ENCODE assay signal across 9 cellular contexts in the genomic region with DNA sequence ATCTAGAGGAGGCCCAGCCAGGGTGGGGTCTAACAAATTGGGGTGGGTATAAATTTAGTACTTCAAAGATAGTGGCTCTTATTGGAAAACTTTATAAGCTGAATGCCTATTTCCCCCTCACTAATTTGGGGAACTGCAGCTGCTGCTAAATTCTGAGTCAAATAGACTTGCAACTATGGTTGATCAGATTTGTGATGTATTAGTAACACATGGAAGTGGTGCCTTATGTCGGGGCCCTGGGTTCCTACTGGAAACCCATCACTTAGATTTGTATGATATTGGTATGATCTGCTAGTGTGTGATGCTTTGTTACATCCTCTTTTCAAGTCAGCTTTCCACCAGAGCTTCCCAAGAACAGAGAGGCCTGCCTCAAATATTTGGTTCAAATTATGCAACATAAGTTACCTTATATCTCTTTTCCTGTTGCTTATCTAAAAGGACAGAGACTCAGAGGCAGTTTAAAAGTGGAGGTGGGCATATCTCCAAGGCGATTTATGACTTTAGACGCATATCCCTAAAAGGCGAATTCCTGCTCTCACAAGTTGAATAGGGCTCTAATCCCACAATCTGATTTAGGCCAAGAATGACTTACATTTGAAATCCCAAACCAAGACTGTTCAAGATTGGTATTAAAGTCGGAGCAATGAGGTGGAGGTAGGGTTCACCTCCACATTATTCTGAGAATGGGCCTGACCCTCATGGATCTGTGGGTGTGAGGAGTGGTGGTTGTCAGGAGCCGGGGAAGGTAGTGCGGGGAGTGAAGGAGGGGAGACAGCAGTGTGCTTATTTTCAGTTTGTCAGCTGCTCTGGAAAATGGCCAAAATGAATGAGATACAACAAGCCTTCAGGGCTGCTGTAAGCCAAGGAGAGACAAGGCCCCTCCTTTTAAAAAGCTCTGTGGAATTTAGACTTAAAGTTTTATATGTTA.
DNase-seq lines count a peak whose midpoint lies in the region; ATAC-seq and TF ChIP-seq lines count a peak whose summit lies in the region.
"Had no signal": no experiment of that assay in that cellular context is flagged by ENCODE, and none has a peak within 500 bp of the region (broad histone marks: within the 10 kb centered on the region; RNA-seq: fewer than 3 reads in every experiment).

No MANE protein-coding gene starts in this region.

- ATAC-seq in Panc1 (no peak), GM21515 (IDR thresholded peaks at IDR 0.05; ENCODE audit: unreplicated experiment) (no peak)

- POLR2A ChIA-PET in Panc1 (lab: Charles Lee) = no interaction called here

- H3K4me2 ChIP-seq in BLaER1 treated with 17β-estradiol and CSF1 and Interleukin-3, amounts not matched to agents 10 nM and 100 nM = peak overlapping the region; percentile 11 to 91 (median 82); a peak in 20 of 22 replicates

- TF ChIP-seq POLR2A in ovary (IDR thresholded peaks at IDR 0.05) = no peak

- no peaks in the 10 kb centered on the region for H3K9me3 ChIP-seq in BLaER1 treated with 17β-estradiol and CSF1 and Interleukin-3, amounts not matched to agents 10 nM and 100 nM (replicated peaks in 1 of 11)
- H3K9me3 ChIP-seq in Panc1 (ENCODE audit: control insufficient read depth, insufficient read depth, low read depth, low read length) = no peaks in the 10 kb centered on the region
- no peaks in the 10 kb centered on the region for H3K9me3 ChIP-seq in esophagus (ENCODE audit: control insufficient read depth in 2 of 2, insufficient read depth in 1 of 2, low read depth in 1 of 2, low read length in 1 of 2)
- H3K9me3 ChIP-seq in ovary = no peaks in the 10 kb centered on the region

- no TSS peak for BruUV-seq in Panc1 (replicated peaks; lab: Mats Ljungman, UMichigan)

- no peak for TF ChIP-seq EP300 in ovary (IDR thresholded peaks at IDR 0.05)

- peak overlapping the region in 4 of 11 experiments; percentile 1 to 51 (median 22); a peak in 3 of 22 replicates for H3K9ac ChIP-seq in BLaER1 treated with 17β-estradiol and CSF1 and Interleukin-3, amounts not matched to agents 10 nM and 100 nM

- no peak for DNase-seq in Panc1 (ENCODE audit: low read depth, low spot score)
- DNase-seq in ovary = peak; percentile 47 to 60 (median 58)
- no peak for DNase-seq in KG1 (lab: John Stamatoyannopoulos, UW)
- DNase-seq in NCI-H187 (lab: John Stamatoyannopoulos, UW) = no peak
- no peak for DNase-seq in middle frontal gyrus (ENCODE audit: extremely low spot score, low spot score)
- DNase-seq: activated CD4-positive, alpha-beta T cell treated with anti-CD3 and anti-CD28 coated beads, Interleukin-2, amount 50 U/mL, for 1 hour had no signal

- in situ Hi-C loops in Panc1 (cut with HindIII; ENCODE audit: low pct_unique_long_range_greater_than_20kb, low sequenced_read_pairs) = no loop called here

- WGBS in esophagus, 2 donors = 25 to 35% methylated on average over 7 of the region's 7 CpGs
- WGBS in ovary, 3 donors = 21 to 28% (median 28%) methylated on average over 7 of the region's 7 CpGs

- TF ChIP-seq CTCF in Panc1 (IDR thresholded peaks at IDR 0.05) (no peak), ovary (IDR thresholded peaks at IDR 0.05) (no peak)

- CTCF ChIA-PET in Panc1 (lab: Charles Lee) = no interaction called here

- no peaks in the 10 kb centered on the region for H3K27me3 ChIP-seq in BLaER1 treated with 17β-estradiol and CSF1 and Interleukin-3, amounts not matched to agents 10 nM and 100 nM
- H3K27me3 ChIP-seq in Panc1 (ENCODE audit: control insufficient read depth, insufficient read depth, low read length) = no peaks in the 10 kb centered on the region
- H3K27me3 ChIP-seq in esophagus (ENCODE audit: control insufficient read depth in 1 of 2, insufficient read depth in 2 of 2, low read length in 2 of 2) = no peaks in the 10 kb centered on the region
- H3K27me3 ChIP-seq in ovary = no peaks in the 10 kb centered on the region

- H3K4me1 ChIP-seq in BLaER1 treated with 17β-estradiol and CSF1 and Interleukin-3, amounts not matched to agents 10 nM and 100 nM = peaks cover 44 to 59% (median 53%) of the 10 kb centered on the region in 10 experiments
- peaks cover 48% of the 10 kb centered on the region for H3K4me1 ChIP-seq in Panc1 (ENCODE audit: control insufficient read depth, insufficient read depth, low read length)
- H3K4me1 ChIP-seq in esophagus (ENCODE audit: control insufficient read depth in 2 of 2, insufficient read depth in 2 of 2, low read length in 1 of 2) = peaks cover 5 to 11% of the 10 kb centered on the region in 2 donors
- H3K4me1 ChIP-seq in ovary (ENCODE audit: insufficient read depth) = peaks cover 31% of the 10 kb centered on the region

- intact Hi-C loops in Panc1 (cut with micrococcal nuclease; ENCODE audit: unreplicated experiment) = loop anchor here (5.0 to 10.0 kb wide), 2 partner anchors 161 to 303 kb away; no protein-coding TSS in a partner anchor
- intact Hi-C loops in ovary (cut with DNase I) = loop anchor here in 3 of 4 donors (5.0 to 10.0 kb wide), 7 partner anchors 101 to 569 kb away; a partner anchor contains a TSS

- no peaks in the 10 kb centered on the region for H3K36me3 ChIP-seq in BLaER1 treated with 17β-estradiol and CSF1 and Interleukin-3, amounts not matched to agents 10 nM and 100 nM
- H3K36me3 ChIP-seq in Panc1 (ENCODE audit: control insufficient read depth, insufficient read depth, low read length) = no peaks in the 10 kb centered on the region
- H3K36me3 ChIP-seq in esophagus (ENCODE audit: control insufficient read depth in 2 of 2, insufficient read depth in 2 of 2, low read length in 1 of 2) = no peaks in the 10 kb centered on the region
- no peaks in the 10 kb centered on the region for H3K36me3 ChIP-seq in ovary

- H3K4me3 ChIP-seq in BLaER1 treated with 17β-estradiol and CSF1 and Interleukin-3, amounts not matched to agents 10 nM and 100 nM = no peak overlapping the region
- H3K4me3 ChIP-seq in Panc1 (ENCODE audit: low read depth in 2 of 2, low read length in 2 of 2) (no peak overlapping the region), esophagus (ENCODE audit: low read depth in 1 of 2, low read length in 2 of 2) (no peak overlapping the region), ovary (no peak overlapping the region)

- no peaks in the 10 kb centered on the region for H4K20me1 ChIP-seq in BLaER1 treated with 17β-estradiol and CSF1 and Interleukin-3, amounts not matched to agents 10 nM and 100 nM

- peak overlapping the region in 7 of 11 experiments; percentile 10 to 87 (median 85); a peak in 13 of 22 replicates for H3K27ac ChIP-seq in BLaER1 treated with 17β-estradiol and CSF1 and Interleukin-3, amounts not matched to agents 10 nM and 100 nM
- H3K27ac ChIP-seq in Panc1 (ENCODE audit: low read length) = peak overlapping the region; percentile 88
- peak overlapping the region; percentile 81 to 88 for H3K27ac ChIP-seq in esophagus (ENCODE audit: low read depth in 2 of 2, low read length in 1 of 2)
- H3K27ac ChIP-seq in ovary = peak overlapping the region; percentile 60 to 86

Comparison
In these comparisons a context has a peak if more than half of its experiments do, and no peak if none do; other contexts are left out.
1. DNase-seq: peak in ovary (5 of 5); none in Panc1 (single experiment), KG1 (single experiment), NCI-H187 (0 of 2) and middle frontal gyrus (single experiment).
2. Peak in every context shown above with its lines, with median percentiles within 50 percentile points of each other: H3K27ac ChIP-seq.